ENCODE assay signal across 16 cellular contexts in genomic region chr2:222950886-222951285, GRCh38.
DNase-seq lines count a peak whose midpoint lies in the region; ATAC-seq and TF ChIP-seq lines count a peak whose summit lies in the region.
"Had no signal": no experiment of that assay in that cellular context is flagged by ENCODE, and none has a peak within 500 bp of the region (broad histone marks: within the 10 kb centered on the region; RNA-seq: fewer than 3 reads in every experiment).

No MANE protein-coding gene starts in this region.

- no peaks in the 10 kb centered on the region for H3K9me3 Mint-ChIP-seq in activated CD4-positive, alpha-beta T cell treated with anti-CD3 and anti-CD28 coated beads, Interleukin-2, amount 10 ng/mL, durations not matched to agents 24 days and 14 days
- H3K9me3 Mint-ChIP-seq: natural killer cell treated with Interleukin-12 subunit alpha and Interleukin-12 subunit beta and Interleukin-15 and Interleukin-18, amount 100 ng/mL, for 72 hours had no signal

- no peak overlapping the region for H3K27ac Mint-ChIP-seq in activated CD4-positive, alpha-beta T cell treated with anti-CD3 and anti-CD28 coated beads, Interleukin-2, amount 10 ng/mL, durations not matched to agents 24 days and 14 days
- H3K27ac Mint-ChIP-seq: activated CD8-positive, alpha-beta memory T cell treated with anti-CD3 and anti-CD28 coated beads, Interleukin-2, amount 10 ng/mL, durations not matched to agents 7 days and 5 days; natural killer cell treated with Interleukin-12 subunit alpha and Interleukin-12 subunit beta and Interleukin-15 and Interleukin-18, amount 100 ng/mL, for 72 hours had no signal

- H3K27me3 ChIP-seq in SJSA1 (replicated peaks) (no peaks in the 10 kb centered on the region; the same call in 1 of the 2 replicates), foreskin keratinocyte (no peaks in the 10 kb centered on the region), skeletal muscle satellite cell (ENCODE audit: control insufficient read depth, insufficient read depth, low read length) (no peaks in the 10 kb centered on the region), tibial artery (no peaks in the 10 kb centered on the region)
- H3K27me3 ChIP-seq: tibial nerve had no signal

- H3K27ac ChIP-seq in SJSA1 (peak overlapping the region; percentile 27), foreskin keratinocyte (no peak overlapping the region), tibial artery (no peak overlapping the region)
- H3K27ac ChIP-seq: tibial nerve had no signal

- H3K4me3 Mint-ChIP-seq in activated CD4-positive, alpha-beta T cell treated with anti-CD3 and anti-CD28 coated beads, Interleukin-2, amount 10 ng/mL, durations not matched to agents 24 days and 14 days, result no peak overlapping the region
- H3K4me3 Mint-ChIP-seq: activated CD8-positive, alpha-beta memory T cell treated with anti-CD3 and anti-CD28 coated beads, Interleukin-2, amount 10 ng/mL, durations not matched to agents 7 days and 5 days; natural killer cell treated with Interleukin-12 subunit alpha and Interleukin-12 subunit beta and Interleukin-15 and Interleukin-18, amount 100 ng/mL, for 72 hours had no signal

- peak; percentile 40 for DNase-seq in activated CD4-positive, alpha-beta T cell treated with anti-CD3 and anti-CD28 coated beads, Interleukin-2, amount 10 ng/mL, durations not matched to agents 24 days and 14 days
- no peak for DNase-seq in activated CD4-positive, alpha-beta T cell treated with anti-CD3 and anti-CD28 coated beads for 1 hour
- DNase-seq in SJSA1 (ENCODE audit: low read depth in 1 of 2, low spot score in 2 of 2), result peak; percentile 53 to 59
- no peak for DNase-seq in foreskin keratinocyte
- DNase-seq in tibial artery, result no peak
- no peak for DNase-seq in Right ventricle myocardium superior
- DNase-seq: activated CD8-positive, alpha-beta memory T cell treated with anti-CD3 and anti-CD28 coated beads, Interleukin-2, amount 10 ng/mL, durations not matched to agents 7 days and 5 days; activated naive CD4-positive, alpha-beta T cell treated with anti-CD3 and anti-CD28 coated beads, Interleukin-2, amount 50 U/mL, for 16 hours; cerebellar nuclear complex; DND-41; foreskin melanocyte had no signal

- intact Hi-C loops in activated CD4-positive, alpha-beta T cell treated with anti-CD3 and anti-CD28 coated beads, Interleukin-2, amount 10 ng/mL, durations not matched to agents 24 days and 14 days (cut with micrococcal nuclease), result no loop called here
- intact Hi-C loops in tibial artery (cut with DNase I; ENCODE audit: low total_unique reads), result no loop called here
- intact Hi-C loops in Right ventricle myocardium superior (cut with DNase I), result no loop called here

- H3K27me3 Mint-ChIP-seq in activated CD4-positive, alpha-beta T cell treated with anti-CD3 and anti-CD28 coated beads, Interleukin-2, amount 10 ng/mL, durations not matched to agents 24 days and 14 days, result peaks cover 20% of the 10 kb centered on the region

- H3K9me3 ChIP-seq in SJSA1 (replicated peaks) (no peaks in the 10 kb centered on the region), skeletal muscle satellite cell (replicated peaks; ENCODE audit: low read length) (no peaks in the 10 kb centered on the region), tibial artery (no peaks in the 10 kb centered on the region)
- H3K9me3 ChIP-seq: tibial nerve had no signal

- H3K36me3 ChIP-seq in SJSA1 (no peaks in the 10 kb centered on the region), skeletal muscle satellite cell (ENCODE audit: insufficient read depth, low read length) (no peaks in the 10 kb centered on the region), tibial artery (no peaks in the 10 kb centered on the region)
- H3K36me3 ChIP-seq: tibial nerve had no signal

- no peaks in the 10 kb centered on the region for H3K4me1 Mint-ChIP-seq in activated CD4-positive, alpha-beta T cell treated with anti-CD3 and anti-CD28 coated beads, Interleukin-2, amount 10 ng/mL, durations not matched to agents 24 days and 14 days
- H3K4me1 Mint-ChIP-seq: activated CD8-positive, alpha-beta memory T cell treated with anti-CD3 and anti-CD28 coated beads, Interleukin-2, amount 10 ng/mL, durations not matched to agents 7 days and 5 days had no signal

- TF ChIP-seq CTCF in foreskin keratinocyte (conservative IDR thresholded peaks at IDR 0.05) (no peak), tibial artery (IDR thresholded peaks at IDR 0.05) (no peak)

- H3K4me3 ChIP-seq in SJSA1 (no peak overlapping the region), skeletal muscle satellite cell (ENCODE audit: low read length) (no peak overlapping the region), tibial artery (no peak overlapping the region)
- H3K4me3 ChIP-seq: tibial nerve had no signal

- no peaks in the 10 kb centered on the region for H3K36me3 Mint-ChIP-seq in activated CD4-positive, alpha-beta T cell treated with anti-CD3 and anti-CD28 coated beads, Interleukin-2, amount 10 ng/mL, durations not matched to agents 24 days and 14 days (ENCODE audit: low read depth)
- H3K36me3 Mint-ChIP-seq: activated CD8-positive, alpha-beta memory T cell treated with anti-CD3 and anti-CD28 coated beads, Interleukin-2, amount 10 ng/mL, durations not matched to agents 7 days and 5 days; natural killer cell treated with Interleukin-12 subunit alpha and Interleukin-12 subunit beta and Interleukin-15 and Interleukin-18, amount 100 ng/mL, for 72 hours had no signal

- peak overlapping the region; percentile 38 for H3K9ac ChIP-seq in skeletal muscle satellite cell (ENCODE audit: low read depth, low read length)

- peak overlapping the region; percentile 2 for H3K4me2 ChIP-seq in skeletal muscle satellite cell (ENCODE audit: low read length)

- H3K4me1 ChIP-seq in SJSA1 (replicated peaks) (peaks cover 32% of the 10 kb centered on the region), foreskin keratinocyte (no peaks in the 10 kb centered on the region), skeletal muscle satellite cell (ENCODE audit: control insufficient read depth, insufficient read depth, low read length) (peaks cover 18% of the 10 kb centered on the region), tibial artery (no peaks in the 10 kb centered on the region)
- H3K4me1 ChIP-seq: tibial nerve had no signal

- peak; percentile 62 for ATAC-seq in foreskin keratinocyte
- no peak for ATAC-seq in HG03159 (IDR thresholded peaks at IDR 0.05; ENCODE audit: unreplicated experiment)
- no peak for ATAC-seq in Right ventricle myocardium superior (ENCODE audit: poor library complexity)
- ATAC-seq: activated CD8-positive, alpha-beta memory T cell treated with anti-CD3 and anti-CD28 coated beads, Interleukin-2, amount 10 ng/mL, durations not matched to agents 7 days and 5 days; natural killer cell treated with Interleukin-12 subunit alpha and Interleukin-12 subunit beta and Interleukin-15 and Interleukin-18, amount 100 ng/mL, for 72 hours; Panc1 had no signal

Comparison
In these comparisons a context has a peak if more than half of its experiments do, and no peak if none do; other contexts are left out.
1. DNase-seq: peak in activated CD4-positive, alpha-beta T cell treated with anti-CD3 and anti-CD28 coated beads, Interleukin-2, amount 10 ng/mL, durations not matched to agents 24 days and 14 days (single experiment) and SJSA1 (2 of 2); none in activated CD4-positive, alpha-beta T cell treated with anti-CD3 and anti-CD28 coated beads for 1 hour (single experiment), foreskin keratinocyte (0 of 2), tibial artery (0 of 2) and Right ventricle myocardium superior (single experiment).